ENCODE assay signal across 8 cellular contexts in genomic region chr3:126357299-126358037, GRCh38.
DNase-seq lines count a peak whose midpoint lies in the region; ATAC-seq and TF ChIP-seq lines count a peak whose summit lies in the region.

TSS of gene KLF15 (minus strand) at chr3:126357408. CDS start at chr3:126352922, 4,486 bp downstream.

- no peaks in the 10 kb centered on the region for H3K9me3 Mint-ChIP-seq in nephron progenitor cell

- peak; percentile 81 for ATAC-seq in GM21447 (IDR thresholded peaks at IDR 0.05; ENCODE audit: unreplicated experiment)
- peak; percentile 87 for ATAC-seq in stimulated activated naive CD8-positive, alpha-beta T cell treated with anti-CD3 and anti-CD28 coated beads, Interleukin-15, Interleukin-2, amounts not matched to agents 100 U/mL and 50 U/mL, for 24 hours

- no peak for TF ChIP-seq CTCF in RWPE1 (conservative IDR thresholded peaks at IDR 0.05; ENCODE audit: low read depth)
- no peak for TF ChIP-seq CTCF in nephron progenitor cell (IDR thresholded peaks at IDR 0.05)

- H3K27me3 Mint-ChIP-seq in nephron progenitor cell (ENCODE audit: low read depth, poor library complexity): peaks cover 30% of the 10 kb centered on the region

- no peaks in the 10 kb centered on the region for H3K36me3 ChIP-seq in HUES6 (ENCODE audit: control insufficient read depth, insufficient read depth, low read length)

- POLR2A ChIA-PET in RWPE1 (lab: Yijun Ruan, JAX; ENCODE audit: low non-redundant PET): no interaction called here

- H3K27ac Mint-ChIP-seq in nephron progenitor cell: peak within 1 kb of the TSS; percentile 61

- peaks cover 27% of the 10 kb centered on the region for H3K4me1 ChIP-seq in HUES6 (ENCODE audit: control insufficient read depth, insufficient read depth, low read length)

- peaks cover 29% of the 10 kb centered on the region for H3K27me3 ChIP-seq in HUES6 (ENCODE audit: control insufficient read depth, insufficient read depth, low read length)

- peaks cover 40% of the 10 kb centered on the region for H3K4me1 Mint-ChIP-seq in nephron progenitor cell

- no peak within 1 kb of the TSS for H3K27ac ChIP-seq in HUES6 (ENCODE audit: low read depth, low read length)
- H3K27ac ChIP-seq in RWPE1: peak within 1 kb of the TSS; percentile 60

- no peaks in the 10 kb centered on the region for H3K36me3 Mint-ChIP-seq in nephron progenitor cell (ENCODE audit: low read depth)

- CTCF ChIA-PET in RWPE1 (lab: Yijun Ruan, JAX): no interaction called here

- H3K4me3 ChIP-seq in HUES6 (ENCODE audit: low read depth, low read length): peak within 1 kb of the TSS; percentile 90

- H3K9ac ChIP-seq in HUES6 (ENCODE audit: low read length): peak within 1 kb of the TSS; percentile 76

- DNase-seq in COLO829 (ENCODE audit: low spot score) (peak; percentile 92), RWPE1 (ENCODE audit: low spot score) (peak; percentile 91), activated gamma-delta T cell (lab: John Stamatoyannopoulos, UW) (peak; percentile 62), fibroblast of the conjunctiva (ENCODE audit: low read depth) (peak; percentile 59), nephron progenitor cell (peak; percentile 90)
- DNase-seq in stimulated activated naive CD8-positive, alpha-beta T cell treated with anti-CD3 and anti-CD28 coated beads, Interleukin-15, Interleukin-2, amounts not matched to agents 100 U/mL and 50 U/mL, for 24 hours: peak; percentile 83

- H3K4me3 Mint-ChIP-seq in nephron progenitor cell: peak within 1 kb of the TSS; percentile 94

- H3K9me3 ChIP-seq in HUES6 (ENCODE audit: control insufficient read depth, insufficient read depth, low read depth, low read length): no peaks in the 10 kb centered on the region
